Comparison of ENCODE assay signal across 32 cellular contexts in the genomic region with DNA sequence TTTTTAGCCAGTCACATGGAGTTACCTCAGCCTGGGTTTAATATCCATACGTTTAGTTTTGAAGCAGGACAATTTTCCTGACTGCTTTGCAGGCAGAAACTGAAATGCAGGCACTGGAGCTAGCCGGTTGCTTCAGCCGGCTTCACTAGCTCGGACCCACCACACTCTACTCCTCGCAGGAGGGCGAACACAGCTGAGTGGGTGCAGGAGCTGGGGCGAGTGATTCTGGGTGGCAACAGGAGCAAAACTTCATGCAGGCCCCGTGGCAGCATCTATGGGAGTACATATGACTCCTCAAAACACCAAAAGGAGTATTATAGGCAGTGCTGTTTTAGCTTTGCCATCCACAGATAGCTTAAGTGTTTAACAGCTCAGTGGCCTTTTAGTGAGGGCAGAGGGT.
"Had no signal": no experiment of that assay in that cellular context is flagged by ENCODE, and none has a peak within 500 bp of the region (broad histone marks: within the 10 kb centered on the region; RNA-seq: fewer than 3 reads in every experiment).

No MANE protein-coding gene starts in this region.

- H2AFZ ChIP-seq: PC-9 had no signal

- H3K4me2 ChIP-seq: KMS-11, PC-9, SK-N-SH had no signal

- H3K9me2 ChIP-seq: SK-N-SH had no signal

- H3K27me3 ChIP-seq: SJSA1 had no signal

- H3K4me3 ChIP-seq: PC-9, SJSA1 had no signal

- H3K4me1 ChIP-seq: SJSA1 had no signal

- H3K36me3 ChIP-seq: SJSA1 had no signal

- H3K9me3 ChIP-seq: SK-N-SH had no signal

- FAIRE-seq: RCC 7860 had no signal

- H3K27ac ChIP-seq: KMS-11, PC-9, RWPE1, SJSA1 had no signal

- ATAC-seq: Panc1 had no signal

- DNase-seq: Karpas-422, KBM-7, MM.1S, MV-4-11, NCI-H1092, NCI-H1105, NCI-H1417 treated with DMSO at 0.1 percent for 48 hours, NCI-H146, NCI-H1694, NCI-H187, NCI-H1930, NCI-H2029 treated with DMSO at 0.1 percent for 48 hours, NCI-H2081 treated with DMSO at 0.1 percent for 48 hours, NCI-H2107, NCI-H2171, NCI-H226, NCI-H446 treated with DMSO at 0.1 percent for 48 hours, NCI-H510A, NCI-H524, NCI-H526, NCI-H69, NCI-H748 treated with DMSO at 0.1 percent for 48 hours, NCI-H82, PC-9, Right ventricle myocardium superior, SHP77 treated with DMSO at 0.1 percent for 48 hours, SK-N-SH had no signal

- H3K9ac ChIP-seq: KMS-11, SK-N-SH had no signal
